ENCODE assay signal across 1 cellular context in genomic region chr20:35176132-35176531, GRCh38.
TF ChIP-seq lines count a peak whose summit lies in the region.

No MANE protein-coding gene starts in this region.

TF ChIP-seq in HCT116, 20 proteins besides CTCF, POLR2A, EP300 and RAD21:
- TF ChIP-seq ZNF274 (IDR thresholded peaks at IDR 0.05; ENCODE audit: low read depth, low read length): no peak
- no peak for TF ChIP-seq TCF7L2 (IDR thresholded peaks at IDR 0.05; ENCODE audit: borderline replicate concordance, extremely low read depth, insufficient read depth, insufficient read length)
- TF ChIP-seq ZFX (IDR thresholded peaks at IDR 0.05): no peak
- TF ChIP-seq EZH2 (IDR thresholded peaks at IDR 0.05): no peak
- no peak for TF ChIP-seq SIN3A (IDR thresholded peaks at IDR 0.05; ENCODE audit: low read depth)
- no peak for TF ChIP-seq CBX3 (IDR thresholded peaks at IDR 0.05; ENCODE audit: low read depth)
- no peak for TF ChIP-seq REST (IDR thresholded peaks at IDR 0.05; ENCODE audit: low read depth)
- TF ChIP-seq POLR2AphosphoS5 (IDR thresholded peaks at IDR 0.05; ENCODE audit: low read depth, low read length): no peak
- no peak for TF ChIP-seq EGR1 (IDR thresholded peaks at IDR 0.05; ENCODE audit: low read depth)
- no peak for TF ChIP-seq EZH2phosphoT487 (IDR thresholded peaks at IDR 0.05; ENCODE audit: borderline replicate concordance)
- TF ChIP-seq ATF3 (IDR thresholded peaks at IDR 0.05): no peak
- TF ChIP-seq FOSL1 (IDR thresholded peaks at IDR 0.05; ENCODE audit: low read depth): no peak
- no peak for TF ChIP-seq MAX (IDR thresholded peaks at IDR 0.05)
- TF ChIP-seq JUND (IDR thresholded peaks at IDR 0.05): no peak
- no peak for TF ChIP-seq ELF1 (IDR thresholded peaks at IDR 0.05; ENCODE audit: borderline replicate concordance, low read depth)
- TF ChIP-seq SRF (IDR thresholded peaks at IDR 0.05; ENCODE audit: low read depth): no peak
- TF ChIP-seq CEBPB (IDR thresholded peaks at IDR 0.05; ENCODE audit: low read depth): no peak
- TF ChIP-seq SP1 (IDR thresholded peaks at IDR 0.05; ENCODE audit: low read depth): no peak
- TF ChIP-seq ZBTB33 (IDR thresholded peaks at IDR 0.05; ENCODE audit: extremely low read depth, insufficient replicate concordance, low read length): no peak
